ENCODE assay signal across 21 cellular contexts in genomic region chr17:67353929-67354557, GRCh38. TPM values are rescaled to one million over a fixed set of nuclear protein-coding genes. Genes with fewer than 3 reads are reported as not detected.
A peak's percentile ranks its signal among the peaks of the same experiment; 100 is the strongest.
DNase-seq lines count a peak whose midpoint lies in the region; ATAC-seq and TF ChIP-seq lines count a peak whose summit lies in the region.
"Had no signal": no experiment of that assay in that cellular context is flagged by ENCODE, and none has a peak within 500 bp of the region (broad histone marks: within the 10 kb centered on the region; RNA-seq: fewer than 3 reads in every experiment).

No MANE protein-coding gene starts in this region.

- H3K27me3 Mint-ChIP-seq in stimulated activated naive CD8-positive, alpha-beta T cell treated with anti-CD3 and anti-CD28 coated beads, Interleukin-15, Interleukin-2, amounts not matched to agents 100 ng/mL and 50 ng/mL, for 24 hours = no peaks in the 10 kb centered on the region
- peaks cover 3% of the 10 kb centered on the region for H3K27me3 Mint-ChIP-seq in endothelial cell (ENCODE audit: unreplicated experiment)

- no peak for ATAC-seq in stimulated activated naive CD8-positive, alpha-beta T cell treated with anti-CD3 and anti-CD28 coated beads, Interleukin-15, Interleukin-2, amounts not matched to agents 100 U/mL and 50 U/mL, for 24 hours
- ATAC-seq in GM18498 (IDR thresholded peaks at IDR 0.05; ENCODE audit: unreplicated experiment) (no peak), HG03571 (IDR thresholded peaks at IDR 0.05; ENCODE audit: unreplicated experiment) (no peak), HG03095 (IDR thresholded peaks at IDR 0.05; ENCODE audit: unreplicated experiment) (no peak)
- ATAC-seq: mucosa of descending colon, PC-3 had no signal

- no peak overlapping the region for H3K4me3 Mint-ChIP-seq in stimulated activated naive CD8-positive, alpha-beta T cell treated with anti-CD3 and anti-CD28 coated beads, Interleukin-15, Interleukin-2, amounts not matched to agents 100 ng/mL and 50 ng/mL, for 24 hours
- peak overlapping the region; percentile 23 for H3K4me3 Mint-ChIP-seq in endothelial cell (ENCODE audit: unreplicated experiment)

- peaks cover 64% of the 10 kb centered on the region for H3K36me3 Mint-ChIP-seq in stimulated activated naive CD8-positive, alpha-beta T cell treated with anti-CD3 and anti-CD28 coated beads, Interleukin-15, Interleukin-2, amounts not matched to agents 100 ng/mL and 50 ng/mL, for 24 hours (ENCODE audit: low read depth)
- H3K36me3 Mint-ChIP-seq in endothelial cell (ENCODE audit: low read depth, unreplicated experiment) = peaks cover 15% of the 10 kb centered on the region

- peaks cover 22% of the 10 kb centered on the region for H3K4me1 Mint-ChIP-seq in stimulated activated naive CD8-positive, alpha-beta T cell treated with anti-CD3 and anti-CD28 coated beads, Interleukin-15, Interleukin-2, amounts not matched to agents 100 ng/mL and 50 ng/mL, for 24 hours (ENCODE audit: low read depth)
- H3K4me1 Mint-ChIP-seq in endothelial cell (ENCODE audit: unreplicated experiment) = peaks cover 10% of the 10 kb centered on the region

- no peaks in the 10 kb centered on the region for H3K9me3 Mint-ChIP-seq in stimulated activated naive CD8-positive, alpha-beta T cell treated with anti-CD3 and anti-CD28 coated beads, Interleukin-15, Interleukin-2, amounts not matched to agents 100 ng/mL and 50 ng/mL, for 24 hours
- H3K9me3 Mint-ChIP-seq in endothelial cell (ENCODE audit: unreplicated experiment) = no peaks in the 10 kb centered on the region

- DNase-seq in stimulated activated naive CD8-positive, alpha-beta T cell treated with anti-CD3 and anti-CD28 coated beads, Interleukin-15, Interleukin-2, amounts not matched to agents 100 U/mL and 50 U/mL, for 24 hours = no peak
- DNase-seq in NOMO-1 treated with dmso at 0.1 percent for 144 hours (lab: John Stamatoyannopoulos, UW; ENCODE audit: unreplicated experiment) (peak; percentile 73), endothelial cell (ENCODE audit: low spot score) (no peak)
- DNase-seq: activated CD4-positive, alpha-beta T cell treated with anti-CD3 and anti-CD28 coated beads for 1 hour; brain microvascular endothelial cell; cortex of kidney; EL; HCEC 1CT; mucosa of descending colon; NCI-H2107; NCI-H524 treated with DMSO at 0.1 percent for 48 hours; nucleus accumbens; PC-3; right cardiac atrium; stomach; T-helper 9 cell; upper lobe of left lung had no signal

- no peak for TF ChIP-seq CTCF in endothelial cell (IDR thresholded peaks at IDR 0.05; ENCODE audit: unreplicated experiment)

- H3K27ac Mint-ChIP-seq in stimulated activated naive CD8-positive, alpha-beta T cell treated with anti-CD3 and anti-CD28 coated beads, Interleukin-15, Interleukin-2, amounts not matched to agents 100 ng/mL and 50 ng/mL, for 24 hours = peak overlapping the region; percentile 32
- no peak overlapping the region for H3K27ac Mint-ChIP-seq in endothelial cell (ENCODE audit: unreplicated experiment)

RNA-seq across cellular contexts. Expression of gene PSMD12, which starts 12.3 kb away (rescaled TPM):
- total RNA-seq in endothelial cell (ENCODE audit: unreplicated experiment) = 46.2 TPM

RNA-seq across cellular contexts. Expression of gene PITPNC1, which starts 23.0 kb away (rescaled TPM):
- total RNA-seq in endothelial cell (ENCODE audit: unreplicated experiment) = 39.7 TPM
